In the genomic region with DNA sequence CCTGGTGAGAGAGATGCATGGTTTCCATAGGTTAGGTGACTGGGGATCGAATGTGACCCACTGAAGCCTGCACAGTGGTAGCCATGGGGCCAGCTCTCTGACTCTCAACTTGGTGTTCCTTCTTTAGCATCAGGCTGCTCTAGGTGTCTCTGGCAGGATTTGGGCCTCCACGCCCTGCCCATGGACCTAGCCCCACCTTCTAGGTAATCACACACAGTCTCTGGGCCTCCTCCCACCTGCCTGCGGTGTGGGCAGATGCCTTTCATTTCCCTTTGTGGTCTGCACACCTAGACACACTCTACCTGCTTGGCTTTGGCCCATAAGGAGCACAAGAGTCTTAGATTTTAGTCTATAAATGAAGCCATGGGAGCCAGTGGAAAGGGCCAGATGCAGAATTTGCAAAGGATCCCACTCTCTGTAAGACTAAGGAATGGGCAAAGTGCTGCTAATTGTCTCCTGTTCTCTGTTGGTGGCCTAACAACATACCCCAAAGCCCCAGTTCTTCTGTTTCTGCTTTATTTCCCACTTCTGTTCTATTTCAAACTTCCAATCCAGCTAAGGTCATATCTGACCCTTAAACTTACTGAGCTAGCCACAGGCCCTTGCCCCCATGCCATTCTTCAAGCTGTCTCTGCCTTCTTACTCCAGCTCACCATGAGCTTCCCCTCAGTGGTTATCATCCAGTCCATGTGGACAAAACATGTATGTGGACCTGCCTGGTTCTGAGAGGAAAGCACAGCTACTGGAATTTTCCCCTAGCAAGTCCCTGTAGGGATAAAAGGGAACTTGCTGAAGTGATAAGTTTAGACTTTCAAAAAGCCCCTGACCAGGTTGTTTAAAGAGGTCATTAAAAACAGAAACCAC, we compare ENCODE assay signal across 17 cellular contexts. TPM values are rescaled to one million over a fixed set of nuclear protein-coding genes. Genes with fewer than 3 reads are reported as not detected.
DNase-seq lines count a peak whose midpoint lies in the region; ATAC-seq and TF ChIP-seq lines count a peak whose summit lies in the region.
"Had no signal": no experiment of that assay in that cellular context is flagged by ENCODE, and none has a peak within 500 bp of the region (broad histone marks: within the 10 kb centered on the region; RNA-seq: fewer than 3 reads in every experiment).

No MANE protein-coding gene starts in this region.

- H3K4me1 Mint-ChIP-seq in chondrocyte (ENCODE audit: low read depth) = peaks cover 5% of the 10 kb centered on the region

- peak; percentile 27 for ATAC-seq in GM21381 (IDR thresholded peaks at IDR 0.05; ENCODE audit: unreplicated experiment)
- ATAC-seq in HG03175 (IDR thresholded peaks at IDR 0.05; ENCODE audit: unreplicated experiment) = no peak

- H3K27me3 ChIP-seq in BLaER1 (no peaks in the 10 kb centered on the region), OCI-LY3 (ENCODE audit: low read depth, low read length) (no peaks in the 10 kb centered on the region)

- H3K4me2 ChIP-seq in BLaER1 (peak overlapping the region; percentile 0; the same call in 1 of the 2 replicates), OCI-LY3 (ENCODE audit: low read length) (peak overlapping the region; percentile 78)

- DNase-seq in germinal center (ENCODE audit: low spot score) (peak; percentile 14), NCI-H748 treated with DMSO at 0.1 percent for 48 hours (lab: John Stamatoyannopoulos, UW) (no peak), HUDEP-2 (lab: John Stamatoyannopoulos, UW; ENCODE audit: unreplicated experiment in 76 of 76) (no peak), chondrocyte (ENCODE audit: low spot score) (no peak)
- DNase-seq: activated T-cell treated with anti-CD3 and anti-CD28 coated beads, Interleukin-2, amount 50 U/mL, for 4 hours; amniotic stem cell; NCI-H2171 treated with DMSO at 0.1 percent for 48 hours; stimulated activated CD4-positive, alpha-beta T cell treated with anti-CD3 and anti-CD28 coated beads, Interleukin-15, amount 100 ng/mL, for 24 hours; SW 1271 had no signal

- H3K4me3 Mint-ChIP-seq in chondrocyte (ENCODE audit: unreplicated experiment) = no peak overlapping the region
- H3K4me3 Mint-ChIP-seq: activated T-cell treated with anti-CD3 and anti-CD28 coated beads, Interleukin-2, amount 50 U/mL, for 4 hours had no signal

- peaks cover 8% of the 10 kb centered on the region for H3K27me3 Mint-ChIP-seq in chondrocyte (ENCODE audit: low read depth)

- H3K36me3 Mint-ChIP-seq in chondrocyte (ENCODE audit: low read depth) = peaks cover 9% of the 10 kb centered on the region

- H3K27ac ChIP-seq in BLaER1 (no peak overlapping the region), OCI-LY3 (ENCODE audit: low read length) (peak overlapping the region; percentile 100)
- H3K27ac ChIP-seq: GM23248 had no signal

- no peaks in the 10 kb centered on the region for H3K79me2 ChIP-seq in OCI-LY3 (ENCODE audit: low read length)

- H3K4me1 ChIP-seq in BLaER1 (peaks cover 7% of the 10 kb centered on the region; the same call in 1 of the 2 replicates), OCI-LY3 (ENCODE audit: low read length) (peaks cover 49% of the 10 kb centered on the region)

- no peak for TF ChIP-seq CTCF in OCI-LY3 (IDR thresholded peaks at IDR 0.05; ENCODE audit: low read depth, low read length)
- no peak for TF ChIP-seq CTCF in chondrocyte (IDR thresholded peaks at IDR 0.05)

- H4K20me1 ChIP-seq in BLaER1 = no peaks in the 10 kb centered on the region
- H4K20me1 ChIP-seq in OCI-LY3 (ENCODE audit: insufficient read depth, low read length) = no peaks in the 10 kb centered on the region

- H3K36me3 ChIP-seq in BLaER1 = peaks cover 25% of the 10 kb centered on the region
- peaks cover 20% of the 10 kb centered on the region for H3K36me3 ChIP-seq in OCI-LY3 (replicated peaks; ENCODE audit: low read depth, low read length)

- H3K9ac ChIP-seq in BLaER1 = no peak overlapping the region
- H3K9ac ChIP-seq in OCI-LY3 (ENCODE audit: low read length) = peak overlapping the region; percentile 68
- H3K9ac ChIP-seq: GM23248 had no signal

- H2AFZ ChIP-seq in OCI-LY3 (ENCODE audit: low read depth, low read length) = no peak overlapping the region
- H2AFZ ChIP-seq: GM23248 had no signal

- H3K4me3 ChIP-seq in BLaER1 (no peak overlapping the region), OCI-LY3 (ENCODE audit: low read length) (peak overlapping the region; percentile 49)
- H3K4me3 ChIP-seq: GM23248 had no signal

- H3K9me3 Mint-ChIP-seq in chondrocyte (ENCODE audit: low read depth) = peaks cover 17% of the 10 kb centered on the region

- H3K9me3 ChIP-seq in BLaER1 (peaks cover 34% of the 10 kb centered on the region), OCI-LY3 (ENCODE audit: insufficient read depth, low read length) (peaks cover 20% of the 10 kb centered on the region)

- H3K27ac Mint-ChIP-seq in chondrocyte (ENCODE audit: unreplicated experiment) = no peak overlapping the region

RNA-seq across cellular contexts. Expression of a gene that starts 7.3 kb away (rescaled TPM):
- not detected in 3 replicates for total RNA-seq in chondrocyte
- total RNA-seq: fibroblast of villous mesenchyme, GM23248, osteoblast had no signal

RNA-seq across cellular contexts. Expression of a gene that starts 48.1 kb away (rescaled TPM):
- total RNA-seq in chondrocyte = not detected in 3 replicates
- total RNA-seq: activated T-cell treated with anti-CD3 and anti-CD28 coated beads, Interleukin-2, amount 50 U/mL, for 4 hours; fibroblast of villous mesenchyme; GM23248; osteoblast; ureter had no signal
